10 cellular contexts compared by ENCODE assay signal in genomic region chr12:16110596-16110995, GRCh38.
"Had no signal": no experiment of that assay in that cellular context is flagged by ENCODE, and none has a peak within 500 bp of the region (broad histone marks: within the 10 kb centered on the region; RNA-seq: fewer than 3 reads in every experiment).

No MANE protein-coding gene starts in this region.

- H3K4me2 ChIP-seq: GM23338 had no signal

- H3K9me3 ChIP-seq: HAP-1 had no signal

- H3K4me1 ChIP-seq: HAP-1 had no signal

- H3K9me3 Mint-ChIP-seq: HFFc6 had no signal

- FAIRE-seq: H54 had no signal

- H3K4me3 ChIP-seq: GM23248, GM23338, HAP-1 had no signal

- H3K27ac ChIP-seq: GM23248 had no signal

- ATAC-seq: GM23338, HCT116 had no signal

- DNase-seq: GM23248, GOT3, H7, H9, HCEC 1CT, HFFc6 had no signal

- H3K4me3 Mint-ChIP-seq: GM23338, H9, HFFc6 had no signal

- H2AFZ ChIP-seq: GM23248, GM23338 had no signal

- H3K36me3 ChIP-seq: HAP-1 had no signal

- H3K27ac Mint-ChIP-seq: GM23338, H9, HFFc6 had no signal

- H3K9ac ChIP-seq: GM23248 had no signal
